20 cellular contexts compared by ENCODE assay signal in the genomic region with DNA sequence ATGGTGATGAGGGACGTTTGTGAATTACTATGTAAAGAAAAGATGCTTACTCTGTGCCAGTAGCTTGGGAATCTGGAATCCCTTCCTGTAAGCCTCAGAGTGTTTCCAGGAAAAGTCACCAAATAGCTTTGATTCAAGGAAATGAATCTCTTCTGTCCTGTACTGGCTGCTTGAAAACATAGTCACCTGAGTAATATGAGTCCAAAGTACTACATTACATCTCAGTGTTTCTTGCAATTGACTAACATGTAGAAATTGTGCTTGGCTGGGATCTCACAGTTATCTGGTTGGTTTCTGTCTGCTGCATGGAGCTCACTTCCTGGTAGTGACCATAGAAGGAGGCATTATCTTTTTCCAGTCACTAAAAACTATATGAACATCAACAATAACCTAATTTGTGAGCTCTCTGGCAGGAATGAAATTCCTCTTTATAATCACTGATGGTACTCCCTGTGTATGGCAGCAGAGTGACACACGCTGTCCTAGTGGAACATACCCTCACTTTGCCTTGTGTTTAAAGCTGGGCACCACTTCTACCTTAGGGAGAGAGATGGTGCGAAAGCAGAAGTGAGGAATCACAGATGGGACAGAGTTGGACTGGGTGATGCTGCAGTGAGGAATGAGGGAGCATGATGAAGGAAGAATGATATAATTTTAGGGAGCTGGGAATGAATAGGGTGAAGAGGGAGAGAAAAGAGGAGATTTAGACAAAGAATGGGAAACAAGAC.
DNase-seq lines count a peak whose midpoint lies in the region; ATAC-seq and TF ChIP-seq lines count a peak whose summit lies in the region.
"Had no signal": no experiment of that assay in that cellular context is flagged by ENCODE, and none has a peak within 500 bp of the region (broad histone marks: within the 10 kb centered on the region; RNA-seq: fewer than 3 reads in every experiment).

No MANE protein-coding gene starts in this region.

- ATAC-seq in activated CD4-positive, alpha-beta T cell treated with anti-CD3 and anti-CD28 coated beads for 36 hours, result peak; percentile 51
- no peak for ATAC-seq in T-helper 17 cell
- peak; percentile 89 for ATAC-seq in left colon
- ATAC-seq in esophagus mucosa, result no peak
- ATAC-seq: foreskin keratinocyte; stimulated activated naive B cell treated with anti-CD40 and anti-IgM and Interleukin-4, amounts not matched to agents 10 μg/mL and 1 μg/mL and 100 μg/mL, for 72 hours had no signal

- TF ChIP-seq EP300 in tibial nerve (IDR thresholded peaks at IDR 0.05), result no peak

- peaks cover 4% of the 10 kb centered on the region for H3K4me1 Mint-ChIP-seq in activated CD4-positive, alpha-beta T cell treated with anti-CD3 and anti-CD28 coated beads for 36 hours
- H3K4me1 Mint-ChIP-seq in T-helper 17 cell, result peaks cover 17% of the 10 kb centered on the region

- peaks cover 8% of the 10 kb centered on the region for H3K4me1 ChIP-seq in BE2C
- H3K4me1 ChIP-seq in tibial nerve, result no peaks in the 10 kb centered on the region
- H3K4me1 ChIP-seq: foreskin keratinocyte had no signal

- H3K9me3 Mint-ChIP-seq in activated CD4-positive, alpha-beta T cell treated with anti-CD3 and anti-CD28 coated beads for 36 hours (ENCODE audit: low read depth), result no peaks in the 10 kb centered on the region
- H3K9me3 Mint-ChIP-seq: dendritic cell treated with granulocyte-macrophage colony-stimulating factor and Interleukin-4, amounts not matched to agents 40 ng/mL and 50 ng/mL, for 4 days; stimulated activated naive B cell treated with anti-CD40 and anti-IgM and Interleukin-4, amounts not matched to agents 10 μg/mL and 1 μg/mL and 100 μg/mL, for 72 hours had no signal

- H3K4me3 Mint-ChIP-seq in activated CD4-positive, alpha-beta T cell treated with anti-CD3 and anti-CD28 coated beads for 36 hours, result no peak overlapping the region
- H3K4me3 Mint-ChIP-seq in T-helper 17 cell, result no peak overlapping the region
- H3K4me3 Mint-ChIP-seq: dendritic cell treated with granulocyte-macrophage colony-stimulating factor and Interleukin-4, amounts not matched to agents 40 ng/mL and 50 ng/mL, for 4 days; stimulated activated naive B cell treated with anti-CD40 and anti-IgM and Interleukin-4, amounts not matched to agents 10 μg/mL and 1 μg/mL and 100 μg/mL, for 72 hours had no signal

- no peaks in the 10 kb centered on the region for H3K27me3 Mint-ChIP-seq in activated CD4-positive, alpha-beta T cell treated with anti-CD3 and anti-CD28 coated beads for 36 hours
- no peaks in the 10 kb centered on the region for H3K27me3 Mint-ChIP-seq in T-helper 17 cell
- H3K27me3 Mint-ChIP-seq: dendritic cell treated with granulocyte-macrophage colony-stimulating factor and Interleukin-4, amounts not matched to agents 40 ng/mL and 50 ng/mL, for 4 days; stimulated activated naive B cell treated with anti-CD40 and anti-IgM and Interleukin-4, amounts not matched to agents 10 μg/mL and 1 μg/mL and 100 μg/mL, for 72 hours had no signal

- H3K36me3 ChIP-seq in BE2C (no peaks in the 10 kb centered on the region), tibial nerve (no peaks in the 10 kb centered on the region)
- H3K36me3 ChIP-seq: Peyer's patch had no signal

- WGBS in tibial nerve, 2 donors, result 75 to 77% methylated on average over 3 of the region's 3 CpGs

- TF ChIP-seq POLR2A in tibial nerve (IDR thresholded peaks at IDR 0.05), result no peak

- CTCF ChIA-PET in activated CD4-positive, alpha-beta T cell treated with anti-CD3 and anti-CD28 coated beads for 36 hours (lab: Charles Lee), result interaction anchor here (1.0 to 2.7 kb wide), 5 partner anchors 23 to 265 kb away, joined by 3 to 13 read pairs (median 7); no protein-coding TSS in a partner anchor

- H3K9me3 ChIP-seq in BE2C, result no peaks in the 10 kb centered on the region
- no peaks in the 10 kb centered on the region for H3K9me3 ChIP-seq in T-helper 17 cell (ENCODE audit: control insufficient read depth, low read length, poor library complexity, severe bottlenecking)
- no peaks in the 10 kb centered on the region for H3K9me3 ChIP-seq in tibial nerve
- H3K9me3 ChIP-seq: Peyer's patch had no signal

- TF ChIP-seq CTCF in BE2C (IDR thresholded peaks at IDR 0.05; ENCODE audit: low read depth, low read length) (peak; percentile 14; the same call in 1 of the 2 replicates), tibial nerve (IDR thresholded peaks at IDR 0.05) (no peak)

- no peak overlapping the region for H3K27ac ChIP-seq in tibial nerve
- H3K27ac ChIP-seq: C4-2B, foreskin keratinocyte had no signal

- H3K27ac Mint-ChIP-seq in activated CD4-positive, alpha-beta T cell treated with anti-CD3 and anti-CD28 coated beads for 36 hours, result no peak overlapping the region
- H3K27ac Mint-ChIP-seq in T-helper 17 cell, result peak overlapping the region; percentile 69
- H3K27ac Mint-ChIP-seq: dendritic cell treated with granulocyte-macrophage colony-stimulating factor and Interleukin-4, amounts not matched to agents 40 ng/mL and 50 ng/mL, for 4 days; stimulated activated naive B cell treated with anti-CD40 and anti-IgM and Interleukin-4, amounts not matched to agents 10 μg/mL and 1 μg/mL and 100 μg/mL, for 72 hours had no signal

- POLR2A ChIA-PET in activated CD4-positive, alpha-beta T cell treated with anti-CD3 and anti-CD28 coated beads for 36 hours (lab: Charles Lee), result no interaction called here

- no peak for DNase-seq in activated CD4-positive, alpha-beta T cell treated with anti-CD3 and anti-CD28 coated beads for 36 hours
- no peak for DNase-seq in activated CD4-positive, alpha-beta T cell treated with anti-CD3 and anti-CD28 coated beads, Interleukin-2, amount 50 U/mL, for 4 hours
- DNase-seq in BE2C, result peak; percentile 9
- DNase-seq in T-helper 17 cell, result no peak
- no peak for DNase-seq in left colon
- DNase-seq in tibial nerve (ENCODE audit: low spot score in 2 of 2), result no peak
- DNase-seq in DMS79 (lab: John Stamatoyannopoulos, UW), result no peak
- DNase-seq: activated CD8-positive, alpha-beta memory T cell treated with anti-CD3 and anti-CD28 coated beads for 24 hours; activated gamma-delta T cell treated with Interleukin-2 at 50 U/mL for 16 hours; DND-41; foreskin keratinocyte; midbrain; Peyer's patch; retina; stimulated activated CD4-positive, alpha-beta T cell treated with anti-CD3 and anti-CD28 coated beads, Interleukin-15, amount 100 ng/mL, for 24 hours; stimulated activated naive B cell treated with anti-CD40 and anti-IgM and Interleukin-4, amounts not matched to agents 10 μg/mL and 1 μg/mL and 100 μg/mL, for 72 hours; trophoblast cell had no signal

- H3K27me3 ChIP-seq in BE2C (no peaks in the 10 kb centered on the region), tibial nerve (no peaks in the 10 kb centered on the region)
- H3K27me3 ChIP-seq: foreskin keratinocyte, Peyer's patch had no signal

- intact Hi-C loops in activated CD4-positive, alpha-beta T cell treated with anti-CD3 and anti-CD28 coated beads for 36 hours (cut with DNase I, micrococcal nuclease), result no loop called here
- intact Hi-C loops in left colon (cut with DNase I, micrococcal nuclease), result no loop called here

- H3K36me3 Mint-ChIP-seq in activated CD4-positive, alpha-beta T cell treated with anti-CD3 and anti-CD28 coated beads for 36 hours (ENCODE audit: low read depth), result no peaks in the 10 kb centered on the region
- H3K36me3 Mint-ChIP-seq in T-helper 17 cell (ENCODE audit: low read depth), result no peaks in the 10 kb centered on the region
- H3K36me3 Mint-ChIP-seq: stimulated activated naive B cell treated with anti-CD40 and anti-IgM and Interleukin-4, amounts not matched to agents 10 μg/mL and 1 μg/mL and 100 μg/mL, for 72 hours had no signal

- no peak overlapping the region for H3K4me3 ChIP-seq in BE2C (ENCODE audit: low read depth, low read length)
- no peak overlapping the region for H3K4me3 ChIP-seq in tibial nerve
- H3K4me3 ChIP-seq: Peyer's patch had no signal

Comparison
In these comparisons a context has a peak if more than half of its experiments do, and no peak if none do; other contexts are left out.
1. ATAC-seq: peak in activated CD4-positive, alpha-beta T cell treated with anti-CD3 and anti-CD28 coated beads for 36 hours (single experiment) and left colon (single experiment); none in T-helper 17 cell (single experiment) and esophagus mucosa (single experiment).